ENCODE assay signal across 8 cellular contexts in genomic region chr9:35033101-35033500, GRCh38.
"Had no signal": no experiment of that assay in that cellular context is flagged by ENCODE, and none has a peak within 500 bp of the region (broad histone marks: within the 10 kb centered on the region; RNA-seq: fewer than 3 reads in every experiment).

No MANE protein-coding gene starts in this region.

- H3K4me3 ChIP-seq: GM23248, K562 had no signal

- H2AFZ ChIP-seq: GM23248 had no signal

- H3K9ac ChIP-seq: GM23248 had no signal

- DNase-seq: GM23248, GOT3, H7, HCEC 1CT, IMR-90, KG1 had no signal

- H3K27ac ChIP-seq: GM23248 had no signal

- FAIRE-seq: HTR-8/SVneo, K562 had no signal
